ENCODE assay signal across 10 cellular contexts in genomic region chr6:81766482-81767069, GRCh38. TPM values are rescaled to one million over a fixed set of nuclear protein-coding genes. Genes with fewer than 3 reads are reported as not detected.
A peak's percentile ranks its signal among the peaks of the same experiment; 100 is the strongest.
DNase-seq lines count a peak whose midpoint lies in the region; ATAC-seq and FAIRE-seq lines count a peak whose summit lies in the region.
"Had no signal": no experiment of that assay in that cellular context is flagged by ENCODE, and none has a peak within 500 bp of the region (broad histone marks: within the 10 kb centered on the region; RNA-seq: fewer than 3 reads in every experiment).

No MANE protein-coding gene starts in this region.

- H3K27me3 ChIP-seq in small intestine (ENCODE audit: control insufficient read depth in 2 of 2, insufficient read depth in 2 of 2, low read length in 2 of 2), result no peaks in the 10 kb centered on the region

- H3K27ac ChIP-seq in small intestine (ENCODE audit: low read depth in 1 of 2, low read length in 1 of 2), result peak overlapping the region in 1 of 2 donors; percentile 54

- peaks cover 0 to 5% of the 10 kb centered on the region in 2 donors for H3K4me1 ChIP-seq in small intestine (ENCODE audit: control insufficient read depth in 2 of 2, insufficient read depth in 1 of 2, low read depth in 1 of 2, low read length in 1 of 2)

- H3K36me3 ChIP-seq in small intestine (ENCODE audit: control insufficient read depth in 2 of 2, insufficient read depth in 2 of 2, low read length in 2 of 2), result no peaks in the 10 kb centered on the region

- WGBS in small intestine, 3 donors, result 14% methylated on average over 3 of the region's 3 CpGs

- no peak for FAIRE-seq in small intestine (lab: Jason Lieb, UNC)

- peak; percentile 27 for DNase-seq in T1000 (lab: John Stamatoyannopoulos, UW)
- DNase-seq in left kidney (ENCODE audit: low read depth, low spot score), result peak; percentile 38
- no peak for DNase-seq in NCI-H2171 treated with DMSO at 0.1 percent for 48 hours (lab: John Stamatoyannopoulos, UW)
- DNase-seq in small intestine, result no peak
- no peak for DNase-seq in SK-N-DZ (ENCODE audit: low spot score)
- DNase-seq: naive B cell had no signal

- ATAC-seq in GM18499 (IDR thresholded peaks at IDR 0.05; ENCODE audit: insufficient read depth, unreplicated experiment) (peak; percentile 56), HG03175 (IDR thresholded peaks at IDR 0.05; ENCODE audit: unreplicated experiment) (peak; percentile 74), GM21515 (IDR thresholded peaks at IDR 0.05; ENCODE audit: unreplicated experiment) (no peak)
- ATAC-seq: Panc1 had no signal

- no peak overlapping the region for H3K4me3 ChIP-seq in small intestine (ENCODE audit: low read depth in 1 of 2, low read length in 2 of 2)

- no peaks in the 10 kb centered on the region for H3K9me3 ChIP-seq in small intestine (ENCODE audit: control insufficient read depth, low read depth)

RNA-seq across cellular contexts. Expression of gene TENT5A, which starts 14.1 kb away (rescaled TPM):
- polyA plus RNA-seq in small intestine, result 10 to 100 TPM in 2 of 3 donors, 1 to 10 TPM in 1; 6.0 to 20.6 (median 17.6) TPM
- 1.1 and 2.2 TPM in 2 replicates for polyA plus RNA-seq in SK-N-DZ (2014; cell fraction: cytosol; rRNA removed)
- 2.0 and 2.9 TPM in 2 replicates for polyA plus RNA-seq in SK-N-DZ (2014; cell fraction: nucleus; rRNA removed)

Comparison
In these comparisons a context has a peak if more than half of its experiments do, and no peak if none do; other contexts are left out.
1. DNase-seq: peak in T1000 (single experiment) and left kidney (single experiment); none in NCI-H2171 treated with DMSO at 0.1 percent for 48 hours (single experiment), small intestine (single experiment) and SK-N-DZ (single experiment).